ENCODE assay signal across 29 cellular contexts in genomic region chr10:6022693-6023092, GRCh38. TPM values are rescaled to one million over a fixed set of nuclear protein-coding genes. Genes with fewer than 3 reads are reported as not detected.
DNase-seq lines count a peak whose midpoint lies in the region; ATAC-seq, FAIRE-seq and TF ChIP-seq lines count a peak whose summit lies in the region.
"Had no signal": no experiment of that assay in that cellular context is flagged by ENCODE, and none has a peak within 500 bp of the region (broad histone marks: within the 10 kb centered on the region; RNA-seq: fewer than 3 reads in every experiment).

No MANE protein-coding gene starts in this region.

- no peak for DNase-seq in activated naive CD4-positive, alpha-beta T cell treated with anti-CD3 and anti-CD28 coated beads, Interleukin-2, amount 50 U/mL, for 72 hours (ENCODE audit: low spot score in 2 of 2)
- DNase-seq in activated naive CD4-positive, alpha-beta T cell treated with anti-CD3 and anti-CD28 coated beads, Interleukin-2, amount 50 U/mL, for 16 hours: no peak
- DNase-seq in activated CD4-positive, alpha-beta memory T cell treated with anti-CD3 and anti-CD28 coated beads for 36 hours: no peak
- DNase-seq in esophagus squamous epithelium (lab: John Stamatoyannopoulos, UW) (no peak), NCI-H82 (lab: John Stamatoyannopoulos, UW) (no peak), urothelium cell line (ENCODE audit: low spot score) (no peak)
- DNase-seq in T-helper 2 cell treated with Interferon-gamma antibody and Interleukin-4, amounts not matched to agents 5 μg/mL and 100 μg/mL, for 36 hours (ENCODE audit: low spot score): no peak
- DNase-seq: ACHN; activated CD4-positive, alpha-beta T cell treated with anti-CD3 and anti-CD28 coated beads, Interleukin-2, amount 50 U/mL, for 1 hour; DND-41; foreskin keratinocyte; H9; left lung; NCI-H1694 treated with DMSO at 0.1 percent for 48 hours; NCI-H524 treated with DMSO at 0.1 percent for 48 hours; occipital lobe; Peyer's patch; stimulated activated CD4-positive, alpha-beta T cell treated with anti-CD3 and anti-CD28 coated beads, Interleukin-1b, Interleukin-23, amount 100 ng/mL, for 48 hours; T-helper 2 cell had no signal

- no peak overlapping the region for H3K4me3 Mint-ChIP-seq in activated CD4-positive, alpha-beta memory T cell treated with anti-CD3 and anti-CD28 coated beads for 36 hours
- H3K4me3 Mint-ChIP-seq in T-helper 2 cell treated with Interferon-gamma antibody and Interleukin-4, amounts not matched to agents 5 μg/mL and 100 μg/mL, for 36 hours: no peak overlapping the region
- H3K4me3 Mint-ChIP-seq: activated naive CD4-positive, alpha-beta T cell treated with anti-CD3 and anti-CD28 coated beads, Interleukin-2, amount 10 ng/mL, durations not matched to agents 7 days and 5 days; H9; naive thymus-derived CD4-positive, alpha-beta T cell had no signal

- peaks cover 0 to 6% (median 0%) of the 10 kb centered on the region in 4 donors for H3K27me3 ChIP-seq in esophagus squamous epithelium
- peaks cover 0 to 2% of the 10 kb centered on the region in 2 donors for H3K27me3 ChIP-seq in stomach smooth muscle (ENCODE audit: control insufficient read depth in 1 of 2, insufficient read depth in 2 of 2, low read length in 2 of 2)
- H3K27me3 ChIP-seq: BLaER1 treated with 17β-estradiol and CSF1 and Interleukin-3, amounts not matched to agents 10 nM and 100 nM; left lung; Peyer's patch had no signal

- H3K4me1 ChIP-seq in esophagus squamous epithelium (peaks cover 0 to 40% (median 7%) of the 10 kb centered on the region in 3 donors), stomach smooth muscle (ENCODE audit: control insufficient read depth, insufficient read depth, low read length) (peaks cover 11% of the 10 kb centered on the region)
- H3K4me1 ChIP-seq: foreskin keratinocyte, left lung had no signal

- H3K9me3 Mint-ChIP-seq in activated naive CD4-positive, alpha-beta T cell treated with anti-CD3 and anti-CD28 coated beads, Interleukin-2, amount 50 U/mL, for 72 hours: no peaks in the 10 kb centered on the region
- H3K9me3 Mint-ChIP-seq in activated CD4-positive, alpha-beta memory T cell treated with anti-CD3 and anti-CD28 coated beads for 36 hours: no peaks in the 10 kb centered on the region
- no peaks in the 10 kb centered on the region for H3K9me3 Mint-ChIP-seq in T-helper 2 cell treated with Interferon-gamma antibody and Interleukin-4, amounts not matched to agents 5 μg/mL and 100 μg/mL, for 36 hours
- H3K9me3 Mint-ChIP-seq: activated naive CD4-positive, alpha-beta T cell treated with anti-CD3 and anti-CD28 coated beads, Interleukin-2, amount 10 ng/mL, durations not matched to agents 7 days and 5 days had no signal

- no peak overlapping the region for H3K9ac ChIP-seq in stomach smooth muscle (ENCODE audit: low read length in 2 of 2)
- H3K9ac ChIP-seq: BLaER1 treated with 17β-estradiol and CSF1 and Interleukin-3, amounts not matched to agents 10 nM and 100 nM had no signal

- no peak overlapping the region for H3K4me3 ChIP-seq in esophagus squamous epithelium
- no peak overlapping the region for H3K4me3 ChIP-seq in stomach smooth muscle (ENCODE audit: low read length in 2 of 2)
- H3K4me3 ChIP-seq: BLaER1 treated with 17β-estradiol and CSF1 and Interleukin-3, amounts not matched to agents 10 nM and 100 nM; GM12878; left lung; Peyer's patch; skin epidermis had no signal

- H3K4me1 Mint-ChIP-seq in activated CD4-positive, alpha-beta memory T cell treated with anti-CD3 and anti-CD28 coated beads for 36 hours (ENCODE audit: low read depth): peaks cover 49% of the 10 kb centered on the region
- H3K4me1 Mint-ChIP-seq in T-helper 2 cell treated with Interferon-gamma antibody and Interleukin-4, amounts not matched to agents 5 μg/mL and 100 μg/mL, for 36 hours (ENCODE audit: low read depth): peaks cover 15% of the 10 kb centered on the region
- H3K4me1 Mint-ChIP-seq: H9 had no signal

- no peak for TF ChIP-seq POLR2A in esophagus squamous epithelium (IDR thresholded peaks at IDR 0.05)

- H3K27ac Mint-ChIP-seq in activated naive CD4-positive, alpha-beta T cell treated with anti-CD3 and anti-CD28 coated beads, Interleukin-2, amount 50 U/mL, for 72 hours: peak overlapping the region; percentile 21 to 41
- H3K27ac Mint-ChIP-seq in activated CD4-positive, alpha-beta memory T cell treated with anti-CD3 and anti-CD28 coated beads for 36 hours: peak overlapping the region; percentile 68
- H3K27ac Mint-ChIP-seq in T-helper 2 cell treated with Interferon-gamma antibody and Interleukin-4, amounts not matched to agents 5 μg/mL and 100 μg/mL, for 36 hours: no peak overlapping the region
- H3K27ac Mint-ChIP-seq: H9; naive thymus-derived CD4-positive, alpha-beta T cell had no signal

- peaks cover 75 to 88% of the 10 kb centered on the region in 2 donors for H3K36me3 Mint-ChIP-seq in activated naive CD4-positive, alpha-beta T cell treated with anti-CD3 and anti-CD28 coated beads, Interleukin-2, amount 50 U/mL, for 72 hours
- peaks cover 97% of the 10 kb centered on the region for H3K36me3 Mint-ChIP-seq in activated CD4-positive, alpha-beta memory T cell treated with anti-CD3 and anti-CD28 coated beads for 36 hours
- peaks cover 78% of the 10 kb centered on the region for H3K36me3 Mint-ChIP-seq in T-helper 2 cell treated with Interferon-gamma antibody and Interleukin-4, amounts not matched to agents 5 μg/mL and 100 μg/mL, for 36 hours (ENCODE audit: low read depth)

- intact Hi-C loops in activated CD4-positive, alpha-beta memory T cell treated with anti-CD3 and anti-CD28 coated beads for 36 hours (cut with micrococcal nuclease): no loop called here
- intact Hi-C loops in esophagus squamous epithelium (cut with DNase I): no loop called here

- no peaks in the 10 kb centered on the region for H3K27me3 Mint-ChIP-seq in activated CD4-positive, alpha-beta memory T cell treated with anti-CD3 and anti-CD28 coated beads for 36 hours
- no peaks in the 10 kb centered on the region for H3K27me3 Mint-ChIP-seq in T-helper 2 cell treated with Interferon-gamma antibody and Interleukin-4, amounts not matched to agents 5 μg/mL and 100 μg/mL, for 36 hours (ENCODE audit: low read depth)
- H3K27me3 Mint-ChIP-seq: activated naive CD4-positive, alpha-beta T cell treated with anti-CD3 and anti-CD28 coated beads, Interleukin-2, amount 10 ng/mL, durations not matched to agents 7 days and 5 days; naive thymus-derived CD4-positive, alpha-beta T cell had no signal

- CTCF ChIA-PET in activated CD4-positive, alpha-beta memory T cell treated with anti-CD3 and anti-CD28 coated beads for 36 hours (lab: Charles Lee): interaction anchor here (0.6 to 1.6 kb wide), 3 partner anchors 9 to 553 kb away, joined by 3 to 6 read pairs (median 3); no protein-coding TSS in a partner anchor

- no peak for FAIRE-seq in urothelium cell line (lab: Jason Lieb, UNC)
- FAIRE-seq: GM12878 had no signal

- H3K27ac ChIP-seq in esophagus squamous epithelium (peak overlapping the region; percentile 14 to 77 (median 44)), stomach smooth muscle (ENCODE audit: low read length) (peak overlapping the region; percentile 41)
- H3K27ac ChIP-seq: BLaER1 treated with 17β-estradiol and CSF1 and Interleukin-3, amounts not matched to agents 10 nM and 100 nM; foreskin keratinocyte; HL-60; left lung had no signal

- H3K36me3 ChIP-seq in esophagus squamous epithelium: no peaks in the 10 kb centered on the region
- no peaks in the 10 kb centered on the region for H3K36me3 ChIP-seq in stomach smooth muscle (ENCODE audit: control insufficient read depth in 2 of 2, insufficient read depth in 2 of 2, low read length in 2 of 2)
- H3K36me3 ChIP-seq: left lung, Peyer's patch had no signal

- no peak for TF ChIP-seq CTCF in esophagus squamous epithelium (IDR thresholded peaks at IDR 0.05)

- ATAC-seq in activated naive CD4-positive, alpha-beta T cell treated with anti-CD3 and anti-CD28 coated beads, Interleukin-2, amount 50 U/mL, for 72 hours: no peak
- ATAC-seq: foreskin keratinocyte; GM12878; left lung; naive thymus-derived CD4-positive, alpha-beta T cell had no signal

- POLR2A ChIA-PET in activated CD4-positive, alpha-beta memory T cell treated with anti-CD3 and anti-CD28 coated beads for 36 hours (lab: Charles Lee): no interaction called here

- H3K9me3 ChIP-seq in esophagus squamous epithelium (no peaks in the 10 kb centered on the region), stomach smooth muscle (ENCODE audit: control insufficient read depth in 2 of 2, low read length in 2 of 2) (no peaks in the 10 kb centered on the region)
- H3K9me3 ChIP-seq: left lung, Peyer's patch had no signal

- 23 to 34% methylated on average over 3 of the region's 3 CpGs for WGBS in esophagus squamous epithelium, 2 donors

RNA-seq across cellular contexts. Expression of gene IL2RA, which starts 39.5 kb away (rescaled TPM):
- 100 to 1,000 TPM; 531 to 706 TPM for total RNA-seq in activated naive CD4-positive, alpha-beta T cell treated with anti-CD3 and anti-CD28 coated beads, Interleukin-2, amount 50 U/mL, for 72 hours
- 100 to 1,000 TPM; 961 to 988 TPM for total RNA-seq in activated CD4-positive, alpha-beta memory T cell treated with anti-CD3 and anti-CD28 coated beads for 36 hours
- 1 to 10 TPM in 2 of 4 donors, under 1 TPM in 1, not detected in 1; 0.70 to 3.8 (median 3.0) TPM for total RNA-seq in esophagus squamous epithelium
- total RNA-seq: cerebellum, foreskin keratinocyte, H9, LHCN-M2, occipital lobe, temporal lobe had no signal

RNA-seq across cellular contexts. Expression of gene IL15RA, which starts 45.4 kb away (rescaled TPM):
- 10 to 100 TPM in 1 of 2 donors, 1 to 10 TPM in 1; 6.6 to 16.7 TPM for total RNA-seq in activated naive CD4-positive, alpha-beta T cell treated with anti-CD3 and anti-CD28 coated beads, Interleukin-2, amount 50 U/mL, for 72 hours
- total RNA-seq in activated CD4-positive, alpha-beta memory T cell treated with anti-CD3 and anti-CD28 coated beads for 36 hours: 10 to 100 TPM; 20.1 to 20.2 TPM
- 10 to 100 TPM in 2 of 4 donors, 1 to 10 TPM in 2; 7.1 to 15.6 (median 11.0) TPM for total RNA-seq in esophagus squamous epithelium
- total RNA-seq: occipital lobe had no signal

Comparison
In these comparisons a context has a peak if more than half of its experiments do, and no peak if none do; other contexts are left out.
1. RNA of gene IL2RA, which starts 39.5 kb away (total RNA-seq): 961 to 988 TPM in activated CD4-positive, alpha-beta memory T cell treated with anti-CD3 and anti-CD28 coated beads for 36 hours and 531 to 706 TPM in activated naive CD4-positive, alpha-beta T cell treated with anti-CD3 and anti-CD28 coated beads, Interleukin-2, amount 50 U/mL, for 72 hours; 0.70 to 3.8 TPM in esophagus squamous epithelium; every median in the first group is over 100 times any median in the second.